27 cellular contexts compared by ENCODE assay signal in genomic region chr19:39422020-39422419, GRCh38. TPM values are rescaled to one million over a fixed set of nuclear protein-coding genes. Genes with fewer than 3 reads are reported as not detected.
"Had no signal": no experiment of that assay in that cellular context is flagged by ENCODE, and none has a peak within 500 bp of the region (broad histone marks: within the 10 kb centered on the region; RNA-seq: fewer than 3 reads in every experiment).

No MANE protein-coding gene starts in this region.

- H3K36me3 Mint-ChIP-seq: natural killer cell had no signal

- H3K36me3 ChIP-seq: colonic mucosa, gastrocnemius medialis, pancreas had no signal

- H3K9me3 ChIP-seq: colonic mucosa, gastrocnemius medialis, pancreas, stomach, thyroid gland, vagina had no signal

- H3K4me2 ChIP-seq: hepatocyte, smooth muscle cell had no signal

- FAIRE-seq: kidney, pancreas had no signal

- H3K27me3 Mint-ChIP-seq: dendritic cell treated with granulocyte-macrophage colony-stimulating factor and Interleukin-4, amounts not matched to agents 40 ng/mL and 50 ng/mL, for 4 days; progenitor cell of endocrine pancreas had no signal

- H3K4me3 Mint-ChIP-seq: dendritic cell treated with granulocyte-macrophage colony-stimulating factor and Interleukin-4, amounts not matched to agents 40 ng/mL and 50 ng/mL, for 4 days; endodermal cell; natural killer cell; stimulated activated effector memory CD8-positive, alpha-beta T cell treated with anti-CD3 and anti-CD28 coated beads, Interleukin-12 subunit alpha, Interleukin-12 subunit beta, amount 100 ng/mL, for 72 hours had no signal

- H3K27me3 ChIP-seq: colonic mucosa, gastrocnemius medialis, hepatocyte, pancreas, stomach, thyroid gland, vagina had no signal

- DNase-seq: colonic mucosa; effector CD8-positive, alpha-beta T cell; endodermal cell; foreskin fibroblast; gastrocnemius medialis; head of caudate nucleus; kidney; midbrain; natural killer cell; occipital lobe; pancreas; stimulated activated CD4-positive, alpha-beta T cell treated with anti-CD3 and anti-CD28 coated beads, Interleukin-2, amount 100 ng/mL, for 24 hours; stimulated activated CD4-positive, alpha-beta T cell treated with anti-CD3 and anti-CD28 coated beads, Interleukin-4, amount 100 ng/mL, for 24 hours; stimulated activated naive CD4-positive, alpha-beta T cell treated with Interleukin-2 at 50 U/mL for 16 hours; stomach; thyroid gland had no signal

- H3K4me1 Mint-ChIP-seq: endodermal cell, natural killer cell had no signal

- ATAC-seq: esophagus mucosa; gastrocnemius medialis; left lobe of liver; natural killer cell; pancreas; sciatic nerve; stimulated activated effector memory CD8-positive, alpha-beta T cell treated with anti-CD3 and anti-CD28 coated beads, Interleukin-12 subunit alpha, Interleukin-12 subunit beta, amount 100 ng/mL, for 72 hours had no signal

- H2AFZ ChIP-seq: hepatocyte had no signal

- H3K9me3 Mint-ChIP-seq: dendritic cell treated with granulocyte-macrophage colony-stimulating factor and Interleukin-4, amounts not matched to agents 40 ng/mL and 50 ng/mL, for 4 days; endodermal cell; natural killer cell; stimulated activated effector memory CD8-positive, alpha-beta T cell treated with anti-CD3 and anti-CD28 coated beads, Interleukin-12 subunit alpha, Interleukin-12 subunit beta, amount 100 ng/mL, for 72 hours had no signal

- H3K27ac Mint-ChIP-seq: dendritic cell treated with granulocyte-macrophage colony-stimulating factor and Interleukin-4, amounts not matched to agents 40 ng/mL and 50 ng/mL, for 4 days; endodermal cell; natural killer cell; progenitor cell of endocrine pancreas; stimulated activated effector memory CD8-positive, alpha-beta T cell treated with anti-CD3 and anti-CD28 coated beads, Interleukin-12 subunit alpha, Interleukin-12 subunit beta, amount 100 ng/mL, for 72 hours had no signal

- H3K4me1 ChIP-seq: colonic mucosa, gastrocnemius medialis, pancreas, thyroid gland, vagina had no signal

- H3K4me3 ChIP-seq: colonic mucosa, gastrocnemius medialis, hepatocyte, pancreas, smooth muscle cell, stomach, thyroid gland, vagina had no signal

- H3K27ac ChIP-seq: colonic mucosa, epithelial cell of prostate, gastrocnemius medialis, hepatocyte, pancreas, stomach, thyroid gland, vagina had no signal

RNA-seq across cellular contexts. Expression of gene ZFP36, which starts 15.4 kb away (rescaled TPM):
- polyA plus RNA-seq: neural cell had no signal
